In genomic region chr1:198560093-198560638, GRCh38 we compare ENCODE assay signal across 14 cellular contexts. TPM values are rescaled to one million over a fixed set of nuclear protein-coding genes. Genes with fewer than 3 reads are reported as not detected.
DNase-seq lines count a peak whose midpoint lies in the region; ATAC-seq and TF ChIP-seq lines count a peak whose summit lies in the region.
"Had no signal": no experiment of that assay in that cellular context is flagged by ENCODE, and none has a peak within 500 bp of the region (broad histone marks: within the 10 kb centered on the region; RNA-seq: fewer than 3 reads in every experiment).

No MANE protein-coding gene starts in this region.

- intact Hi-C loops in Calu3 (cut with micrococcal nuclease; ENCODE audit: unreplicated experiment) (no loop called here), ascending aorta (cut with DNase I) (no loop called here)

- peaks cover 4% of the 10 kb centered on the region for H3K36me3 Mint-ChIP-seq in Calu3 (ENCODE audit: insufficient read depth, unreplicated experiment)
- H3K36me3 Mint-ChIP-seq in activated T-helper 17 cell treated with anti-CD3 and anti-CD28 coated beads, Interleukin-2, amount 50 U/mL, for 72 hours (ENCODE audit: low read depth): no peaks in the 10 kb centered on the region

- H3K4me3 Mint-ChIP-seq in Calu3 (ENCODE audit: low read depth, unreplicated experiment): no peak overlapping the region
- H3K4me3 Mint-ChIP-seq in activated T-helper 17 cell treated with anti-CD3 and anti-CD28 coated beads, Interleukin-2, amount 50 U/mL, for 72 hours: no peak overlapping the region
- H3K4me3 Mint-ChIP-seq: nephron progenitor cell had no signal

- H3K9me3 ChIP-seq in ascending aorta: no peaks in the 10 kb centered on the region
- H3K9me3 ChIP-seq: SJSA1 had no signal

- DNase-seq in Calu3 (peak; percentile 72), HT1080 (ENCODE audit: low read depth) (peak; percentile 7), OCI-M1 (lab: John Stamatoyannopoulos, UW) (peak; percentile 64), fibroblast of pulmonary artery (ENCODE audit: low read depth) (peak; percentile 73), nucleus accumbens (lab: John Stamatoyannopoulos, UW) (no peak), ascending aorta (ENCODE audit: low spot score in 2 of 2) (no peak)
- DNase-seq: activated T-cell treated with anti-CD3 and anti-CD28 coated beads, Interleukin-2, amount 50 U/mL, for 48 hours; effector CD8-positive, alpha-beta T cell; nephron progenitor cell; NK-92 treated with Interleukin-12 subunit alpha and Interleukin-12 subunit beta, amount 100 ng/mL, for 24 hours had no signal

- no peaks in the 10 kb centered on the region for H3K9me3 Mint-ChIP-seq in Calu3 (ENCODE audit: low read depth, unreplicated experiment)
- H3K9me3 Mint-ChIP-seq in activated T-helper 17 cell treated with anti-CD3 and anti-CD28 coated beads, Interleukin-2, amount 50 U/mL, for 72 hours: no peaks in the 10 kb centered on the region
- H3K9me3 Mint-ChIP-seq: nephron progenitor cell had no signal

- no peak overlapping the region for H3K4me3 ChIP-seq in fibroblast of pulmonary artery (replicated peaks; ENCODE audit: low read depth, low read length)
- H3K4me3 ChIP-seq in ascending aorta: no peak overlapping the region
- H3K4me3 ChIP-seq: SJSA1 had no signal

- no peaks in the 10 kb centered on the region for H3K27me3 ChIP-seq in ascending aorta
- H3K27me3 ChIP-seq: SJSA1 had no signal

- CTCF ChIA-PET in Calu3 (lab: Charles Lee): no interaction called here

- BruUV-seq in Calu3 (replicated peaks; lab: Mats Ljungman, UMichigan): no TSS peak

- TF ChIP-seq CTCF in Calu3 (IDR thresholded peaks at IDR 0.05; ENCODE audit: unreplicated experiment) (no peak), fibroblast of pulmonary artery (IDR thresholded peaks at IDR 0.05; ENCODE audit: low read length, missing control alignments) (no peak), ascending aorta (IDR thresholded peaks at IDR 0.05) (no peak)

- no peak overlapping the region for H3K27ac Mint-ChIP-seq in Calu3 (ENCODE audit: unreplicated experiment)
- no peak overlapping the region for H3K27ac Mint-ChIP-seq in activated T-helper 17 cell treated with anti-CD3 and anti-CD28 coated beads, Interleukin-2, amount 50 U/mL, for 72 hours
- H3K27ac Mint-ChIP-seq: nephron progenitor cell had no signal

- ATAC-seq in activated T-helper 17 cell treated with anti-CD3 and anti-CD28 coated beads, Interleukin-2, amount 50 U/mL, for 72 hours (replicated peaks): no peak
- no peak for ATAC-seq in HG03521 (IDR thresholded peaks at IDR 0.05; ENCODE audit: unreplicated experiment)
- ATAC-seq: activated CD4-positive, CD25-positive, alpha-beta regulatory T cell treated with anti-CD3 and anti-CD28 coated beads, Interleukin-2, amount 50 U/mL, for 24 hours had no signal

- peaks cover 30% of the 10 kb centered on the region for H3K4me1 Mint-ChIP-seq in Calu3 (ENCODE audit: low read depth, unreplicated experiment)
- peaks cover 41% of the 10 kb centered on the region for H3K4me1 Mint-ChIP-seq in activated T-helper 17 cell treated with anti-CD3 and anti-CD28 coated beads, Interleukin-2, amount 50 U/mL, for 72 hours
- H3K4me1 Mint-ChIP-seq: nephron progenitor cell had no signal

- H3K27me3 Mint-ChIP-seq in Calu3 (ENCODE audit: unreplicated experiment): no peaks in the 10 kb centered on the region
- no peaks in the 10 kb centered on the region for H3K27me3 Mint-ChIP-seq in activated T-helper 17 cell treated with anti-CD3 and anti-CD28 coated beads, Interleukin-2, amount 50 U/mL, for 72 hours

- no peak overlapping the region for H3K27ac ChIP-seq in ascending aorta
- H3K27ac ChIP-seq: SJSA1 had no signal

- no peaks in the 10 kb centered on the region for H3K36me3 ChIP-seq in ascending aorta
- H3K36me3 ChIP-seq: SJSA1 had no signal

- no peaks in the 10 kb centered on the region for H3K4me1 ChIP-seq in ascending aorta
- H3K4me1 ChIP-seq: SJSA1 had no signal

RNA-seq across cellular contexts. Expression of gene ATP6V1G3, which starts 19.7 kb away (rescaled TPM):
- not detected in 2 replicates for total RNA-seq in Calu3 (2022)
- not detected in 2 replicates for total RNA-seq in HT1080 (2014; rRNA removed; shearing (Covaris generic))
- not detected in 2 replicates for polyA plus RNA-seq in HT1080 (2015; cell fraction: cytosol; rRNA removed)
- polyA plus RNA-seq in HT1080 (2015; cell fraction: nucleus; rRNA removed): not detected in 2 replicates
- not detected for total RNA-seq in activated T-helper 17 cell treated with anti-CD3 and anti-CD28 coated beads, Interleukin-2, amount 50 U/mL, for 72 hours
- total RNA-seq in ascending aorta: not detected
- total RNA-seq: SJSA1 had no signal

Comparison
In these comparisons a context has a peak if more than half of its experiments do, and no peak if none do; other contexts are left out.
1. DNase-seq: peak in Calu3 (single experiment), HT1080 (single experiment), OCI-M1 (single experiment) and fibroblast of pulmonary artery (single experiment); none in nucleus accumbens (0 of 56) and ascending aorta (0 of 2).